ENCODE assay signal across 12 cellular contexts in the genomic region with DNA sequence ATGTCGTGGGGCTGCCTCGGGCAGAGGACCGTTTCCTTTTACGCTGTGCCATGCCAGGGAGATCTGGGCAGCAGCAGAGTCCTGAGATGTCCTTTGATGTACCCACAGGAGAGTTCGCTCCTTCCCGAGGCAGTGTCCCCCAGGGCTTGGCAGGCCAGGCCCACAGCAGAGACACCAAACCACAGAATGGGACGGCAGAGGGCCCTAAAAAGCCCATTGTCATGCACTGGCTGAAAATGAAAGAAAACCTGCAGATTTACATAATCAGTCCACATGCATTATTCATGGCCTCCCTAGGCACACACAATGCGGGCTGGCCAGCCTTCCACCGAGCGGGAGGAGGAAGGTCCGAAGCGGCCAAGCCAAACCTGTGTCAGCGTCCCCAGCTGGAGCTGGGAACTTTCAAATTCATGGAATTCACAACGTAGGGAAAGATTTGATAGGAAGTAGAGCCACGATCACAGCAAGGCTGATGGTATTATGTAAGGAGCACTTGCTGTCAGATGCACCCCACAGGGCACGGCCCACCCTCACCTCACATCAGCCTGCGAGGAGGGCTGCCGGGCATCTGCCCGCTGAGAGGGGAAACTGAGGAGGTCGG. TPM values are rescaled to one million over a fixed set of nuclear protein-coding genes. Genes with fewer than 3 reads are reported as not detected.
DNase-seq lines count a peak whose midpoint lies in the region; ATAC-seq, FAIRE-seq and TF ChIP-seq lines count a peak whose summit lies in the region.
"Had no signal": no experiment of that assay in that cellular context is flagged by ENCODE, and none has a peak within 500 bp of the region (broad histone marks: within the 10 kb centered on the region; RNA-seq: fewer than 3 reads in every experiment).

No MANE protein-coding gene starts in this region.

- H3K4me1 Mint-ChIP-seq in central memory CD8-positive, alpha-beta T cell = peaks cover 11% of the 10 kb centered on the region

- no peaks in the 10 kb centered on the region for H3F3A ChIP-seq in neural cell (ENCODE audit: insufficient read depth, low read length, poor library complexity, severe bottlenecking)

- H3K36me3 Mint-ChIP-seq in central memory CD8-positive, alpha-beta T cell (ENCODE audit: insufficient read depth) = peaks cover 1% of the 10 kb centered on the region

- peak overlapping the region; percentile 25 for H3K4me3 Mint-ChIP-seq in central memory CD8-positive, alpha-beta T cell
- H3K4me3 Mint-ChIP-seq: activated CD8-positive, alpha-beta T cell treated with anti-CD3 and anti-CD28 coated beads, Interleukin-2, amount 10 ng/mL, durations not matched to agents 7 days and 5 days had no signal

- no peak overlapping the region for H2AFZ ChIP-seq in neural cell (ENCODE audit: low read depth, low read length)

- H3K27me3 ChIP-seq in neural cell (ENCODE audit: insufficient read depth, low read depth, low read length) (no peaks in the 10 kb centered on the region), adrenal gland (no peaks in the 10 kb centered on the region)

- no peaks in the 10 kb centered on the region for H3K27me3 Mint-ChIP-seq in central memory CD8-positive, alpha-beta T cell

- TF ChIP-seq EP300 in neural cell (conservative IDR thresholded peaks at IDR 0.05; ENCODE audit: poor library complexity, severe bottlenecking) = no peak

- peak; percentile 62 for ATAC-seq in HG03039 (IDR thresholded peaks at IDR 0.05; ENCODE audit: unreplicated experiment)
- ATAC-seq in central memory CD8-positive, alpha-beta T cell (replicated peaks; ENCODE audit: extremely low read depth, poor library complexity, severe bottlenecking) = no peak
- ATAC-seq: activated CD8-positive, alpha-beta T cell treated with anti-CD3 and anti-CD28 coated beads, Interleukin-2, amount 10 ng/mL, durations not matched to agents 7 days and 5 days had no signal

- no peak overlapping the region for H3K27ac Mint-ChIP-seq in central memory CD8-positive, alpha-beta T cell (ENCODE audit: low read depth)
- H3K27ac Mint-ChIP-seq: activated CD8-positive, alpha-beta T cell treated with anti-CD3 and anti-CD28 coated beads, Interleukin-2, amount 10 ng/mL, durations not matched to agents 7 days and 5 days had no signal

- 60 to 74% (median 71%) methylated on average over 16 to 20 of the region's 20 CpGs for WGBS in adrenal gland, 4 donors

- H4K20me1 ChIP-seq in neural cell (ENCODE audit: insufficient read depth) = no peaks in the 10 kb centered on the region

- TF ChIP-seq POLR2A in GM12892 (IDR thresholded peaks at IDR 0.05; ENCODE audit: low read depth, low read length) (no peak), adrenal gland (IDR thresholded peaks at IDR 0.05) (no peak)

- FAIRE-seq in GM12892 (lab: Jason Lieb, UNC) = peak; percentile 86

- intact Hi-C loops in adrenal gland (cut with DNase I) = no loop called here

- peak; percentile 54 for DNase-seq in GM12892 (ENCODE audit: insufficient read length)
- DNase-seq in central memory CD8-positive, alpha-beta T cell (ENCODE audit: low spot score in 2 of 2) = no peak
- DNase-seq in SKM-1 treated with dmso at 0.1 percent for 144 hours (lab: John Stamatoyannopoulos, UW; ENCODE audit: unreplicated experiment) = no peak
- no peak for DNase-seq in NCI-H1048 (lab: John Stamatoyannopoulos, UW)
- DNase-seq in adrenal gland = no peak
- DNase-seq in UCSD-AML1 (lab: John Stamatoyannopoulos, UW; ENCODE audit: unreplicated experiment) = no peak
- DNase-seq: activated CD8-positive, alpha-beta T cell treated with anti-CD3 and anti-CD28 coated beads, Interleukin-2, amount 10 ng/mL, durations not matched to agents 7 days and 5 days; heart left ventricle; NCI-H1092 treated with DMSO at 0.1 percent for 48 hours; stimulated activated CD4-positive, alpha-beta T cell treated with anti-CD3 and anti-CD28 coated beads, Interleukin-2, amount 100 ng/mL, for 24 hours had no signal

- no peaks in the 10 kb centered on the region for H3K4me1 ChIP-seq in adrenal gland (replicated peaks in 1 of 2)

- H3K9me3 Mint-ChIP-seq in central memory CD8-positive, alpha-beta T cell = no peaks in the 10 kb centered on the region

- H3K9me3 ChIP-seq in neural cell (ENCODE audit: low read length) (no peaks in the 10 kb centered on the region), adrenal gland (replicated peaks in 1 of 3) (no peaks in the 10 kb centered on the region)
- H3K9me3 ChIP-seq: heart left ventricle had no signal

- H3K4me3 ChIP-seq in neural cell (ENCODE audit: low read length) = no peak overlapping the region
- H3K4me3 ChIP-seq in adrenal gland = no peak overlapping the region

- no peaks in the 10 kb centered on the region for H3K9me2 ChIP-seq in neural cell (ENCODE audit: insufficient read depth, low read length)

- H3K9ac ChIP-seq in neural cell (ENCODE audit: low read length) = peak overlapping the region; percentile 6

- H3K4me2 ChIP-seq in neural cell (ENCODE audit: low read length) = no peak overlapping the region

- H3K36me3 ChIP-seq in neural cell (ENCODE audit: insufficient read depth, low read length) = no peaks in the 10 kb centered on the region
- no peaks in the 10 kb centered on the region for H3K36me3 ChIP-seq in adrenal gland (replicated peaks in 1 of 2)
- H3K36me3 ChIP-seq: heart left ventricle had no signal

- TF ChIP-seq RAD21 in neural cell (conservative IDR thresholded peaks at IDR 0.05) = no peak

- TF ChIP-seq CTCF in neural cell (IDR thresholded peaks at IDR 0.05; ENCODE audit: poor library complexity, severe bottlenecking) = no peak
- TF ChIP-seq CTCF in adrenal gland (IDR thresholded peaks at IDR 0.05) = no peak

- H3K27ac ChIP-seq in neural cell (ENCODE audit: low read length) (no peak overlapping the region), adrenal gland (no peak overlapping the region)
- H3K27ac ChIP-seq: heart left ventricle had no signal

- no peaks in the 10 kb centered on the region for H3K79me2 ChIP-seq in neural cell (replicated peaks; ENCODE audit: insufficient read depth, low read length)

TF ChIP-seq in neural cell, 6 proteins besides CTCF, POLR2A, EP300 and RAD21:
- TF ChIP-seq REST (IDR thresholded peaks at IDR 0.05; ENCODE audit: borderline replicate concordance) (no peak), POLR2AphosphoS5 (IDR thresholded peaks at IDR 0.05) (no peak), TAF1 (IDR thresholded peaks at IDR 0.05; ENCODE audit: low read depth) (no peak), SMC3 (conservative IDR thresholded peaks at IDR 0.05; ENCODE audit: poor library complexity) (no peak)

RNA-seq across cellular contexts. Expression of gene EFHD2, which starts 25.3 kb away (rescaled TPM):
- 20.3 TPM for polyA plus RNA-seq in GM12892 (2012; ENCODE audit: missing spikeins)
- polyA plus RNA-seq in neural cell = 10.3 and 13.8 TPM in 2 replicates
- 7.1 and 8.0 TPM in 2 replicates for polyA minus RNA-seq in neural cell
- total RNA-seq in adrenal gland = 100 to 1,000 TPM in 2 of 8 donors, 10 to 100 TPM in 6; 67.2 to 113 (median 87.9) TPM
- 100 to 1,000 TPM in 2 of 3 donors, 10 to 100 TPM in 1; 47.4 to 119 (median 111) TPM for polyA plus RNA-seq in adrenal gland

RNA-seq across cellular contexts. Expression of gene CTRC, which starts 53.8 kb away (rescaled TPM):
- polyA plus RNA-seq in GM12892 (2012; ENCODE audit: missing spikeins) = not detected
- polyA plus RNA-seq in neural cell (not detected in 2 replicates), adrenal gland (1 to 10 TPM in 1 of 3 donors, under 1 TPM in 1, not detected in 1; 0.56 to 1.3 TPM)
- not detected in 2 replicates for polyA minus RNA-seq in neural cell
- total RNA-seq in adrenal gland = 1 to 10 TPM in 2 of 8 donors, under 1 TPM in 1, not detected in 5; 0.56 to 3.5 (median 3.1) TPM
- total RNA-seq: activated CD8-positive, alpha-beta T cell treated with anti-CD3 and anti-CD28 coated beads, Interleukin-2, amount 10 ng/mL, durations not matched to agents 7 days and 5 days had no signal
- polyA plus RNA-seq: heart left ventricle had no signal
